1 cellular context compared by ENCODE assay signal in the genomic region with DNA sequence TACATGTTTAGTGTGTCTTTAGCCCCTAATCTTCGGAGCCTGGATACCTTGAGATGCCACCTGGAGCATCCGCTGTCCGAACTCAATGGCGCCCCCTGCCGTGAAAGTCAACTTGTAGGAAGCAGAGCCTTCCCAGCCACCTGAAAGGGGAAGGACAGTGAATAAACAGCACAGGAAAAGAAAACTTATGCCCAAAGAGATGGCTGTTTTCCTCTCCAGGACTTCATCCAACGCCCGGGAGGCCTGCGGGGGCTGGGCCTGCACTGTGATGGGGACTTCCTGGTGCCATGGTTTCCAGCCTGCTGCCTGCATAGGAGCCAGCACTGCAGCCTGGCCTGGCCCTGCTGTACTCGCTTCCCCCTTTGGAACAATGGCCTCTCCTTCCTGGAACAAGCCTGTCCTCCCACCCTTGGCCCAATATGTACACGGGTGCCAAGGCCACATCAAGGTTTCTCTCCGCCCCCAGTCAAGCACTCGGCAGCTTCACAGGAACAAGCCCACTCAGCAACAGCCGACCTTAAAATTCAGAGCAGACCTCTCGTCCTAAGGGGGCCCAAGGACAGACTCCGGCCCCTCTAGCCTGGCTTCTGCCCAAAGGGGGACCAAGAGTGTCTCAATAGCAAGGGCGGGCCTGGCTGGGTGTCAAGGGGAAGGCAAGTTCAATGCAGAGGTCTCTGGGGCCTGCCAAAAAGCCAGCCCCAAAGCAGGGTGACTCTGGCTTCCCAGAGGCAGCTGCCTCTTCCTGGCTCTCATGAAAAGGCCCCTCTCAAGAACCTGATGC.
TF ChIP-seq lines count a peak whose summit lies in the region.

No MANE protein-coding gene starts in this region.

TF ChIP-seq in HepG2, 621 proteins besides CTCF, POLR2A, EP300 and RAD21 (continued from another document):
- TF ChIP-seq, protein P1, sequence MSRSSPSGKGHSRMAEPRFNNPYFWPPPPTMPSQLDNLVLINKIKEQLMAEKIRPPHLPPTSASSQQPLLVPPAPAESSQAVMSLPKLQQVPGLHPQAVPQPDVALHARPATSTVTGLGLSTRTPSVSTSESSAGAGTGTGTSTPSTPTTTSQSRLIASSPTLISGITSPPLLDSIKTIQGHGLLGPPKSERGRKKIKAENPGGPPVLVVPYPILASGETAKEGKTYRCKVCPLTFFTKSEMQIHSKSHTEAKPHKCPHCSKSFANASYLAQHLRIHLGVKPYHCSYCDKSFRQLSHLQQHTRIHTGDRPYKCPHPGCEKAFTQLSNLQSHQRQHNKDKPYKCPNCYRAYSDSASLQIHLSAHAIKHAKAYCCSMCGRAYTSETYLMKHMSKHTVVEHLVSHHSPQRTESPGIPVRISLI (CRISPR knock-in tag; IDR thresholded peaks at IDR 0.05; ENCODE audit: borderline replicate concordance) = peak; percentile 46; the same call in 1 of the 2 replicates
- TF ChIP-seq ZNF34 (CRISPR knock-in tag; IDR thresholded peaks at IDR 0.05; ENCODE audit: borderline replicate concordance) (peak; percentile 48; the same call in 1 of the 2 replicates), THAP11 (CRISPR knock-in tag; IDR thresholded peaks at IDR 0.05) (peak; percentile 16; the same call in 1 of the 2 replicates), ZNF772 (CRISPR knock-in tag; IDR thresholded peaks at IDR 0.05) (no peak), ELF3 (CRISPR knock-in tag; IDR thresholded peaks at IDR 0.05) (peak; percentile 47; the same call in 1 of the 2 replicates), ZNF441 (CRISPR knock-in tag; IDR thresholded peaks at IDR 0.05; ENCODE audit: borderline replicate concordance) (peak; percentile 29; the same call in 1 of the 2 replicates), SOX13 (IDR thresholded peaks at IDR 0.05) (0 out of 2 replicates have a peak, but pooled peaks have one; percentile 18), SOX13 (CRISPR knock-in tag; conservative IDR thresholded peaks at IDR 0.05 in 1 of 2, IDR thresholded peaks at IDR 0.05 in 1 of 2) (peak in 1 of 2 experiments; percentile 77; a peak in 2 of 4 replicates), RCOR2 (CRISPR knock-in tag; IDR thresholded peaks at IDR 0.05) (peak; percentile 32; the same call in 1 of the 2 replicates), PCBP2 (optimal IDR thresholded peaks at IDR 0.05; ENCODE audit: low read depth, low read length, poor library complexity, severe bottlenecking) (no peak), ZNF451 (CRISPR knock-in tag; IDR thresholded peaks at IDR 0.05) (peak; percentile 31; the same call in 1 of the 2 replicates)
- TF ChIP-seq, protein P2, sequence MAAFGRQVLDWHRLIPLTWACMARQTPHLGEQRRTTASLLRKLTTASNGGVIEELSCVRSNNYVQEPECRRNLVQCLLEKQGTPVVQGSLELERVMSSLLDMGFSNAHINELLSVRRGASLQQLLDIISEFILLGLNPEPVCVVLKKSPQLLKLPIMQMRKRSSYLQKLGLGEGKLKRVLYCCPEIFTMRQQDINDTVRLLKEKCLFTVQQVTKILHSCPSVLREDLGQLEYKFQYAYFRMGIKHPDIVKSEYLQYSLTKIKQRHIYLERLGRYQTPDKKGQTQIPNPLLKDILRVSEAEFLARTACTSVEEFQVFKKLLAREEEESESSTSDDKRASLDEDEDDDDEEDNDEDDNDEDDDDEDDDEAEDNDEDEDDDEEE (CRISPR knock-in tag; IDR thresholded peaks at IDR 0.05) = 0 out of 2 replicates have a peak, but pooled peaks have one; percentile 20
- TF ChIP-seq, protein P3, sequence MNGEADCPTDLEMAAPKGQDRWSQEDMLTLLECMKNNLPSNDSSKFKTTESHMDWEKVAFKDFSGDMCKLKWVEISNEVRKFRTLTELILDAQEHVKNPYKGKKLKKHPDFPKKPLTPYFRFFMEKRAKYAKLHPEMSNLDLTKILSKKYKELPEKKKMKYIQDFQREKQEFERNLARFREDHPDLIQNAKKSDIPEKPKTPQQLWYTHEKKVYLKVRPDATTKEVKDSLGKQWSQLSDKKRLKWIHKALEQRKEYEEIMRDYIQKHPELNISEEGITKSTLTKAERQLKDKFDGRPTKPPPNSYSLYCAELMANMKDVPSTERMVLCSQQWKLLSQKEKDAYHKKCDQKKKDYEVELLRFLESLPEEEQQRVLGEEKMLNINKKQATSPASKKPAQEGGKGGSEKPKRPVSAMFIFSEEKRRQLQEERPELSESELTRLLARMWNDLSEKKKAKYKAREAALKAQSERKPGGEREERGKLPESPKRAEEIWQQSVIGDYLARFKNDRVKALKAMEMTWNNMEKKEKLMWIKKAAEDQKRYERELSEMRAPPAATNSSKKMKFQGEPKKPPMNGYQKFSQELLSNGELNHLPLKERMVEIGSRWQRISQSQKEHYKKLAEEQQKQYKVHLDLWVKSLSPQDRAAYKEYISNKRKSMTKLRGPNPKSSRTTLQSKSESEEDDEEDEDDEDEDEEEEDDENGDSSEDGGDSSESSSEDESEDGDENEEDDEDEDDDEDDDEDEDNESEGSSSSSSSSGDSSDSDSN (CRISPR knock-in tag; IDR thresholded peaks at IDR 0.05) = no peak
- TF ChIP-seq, protein P4, sequence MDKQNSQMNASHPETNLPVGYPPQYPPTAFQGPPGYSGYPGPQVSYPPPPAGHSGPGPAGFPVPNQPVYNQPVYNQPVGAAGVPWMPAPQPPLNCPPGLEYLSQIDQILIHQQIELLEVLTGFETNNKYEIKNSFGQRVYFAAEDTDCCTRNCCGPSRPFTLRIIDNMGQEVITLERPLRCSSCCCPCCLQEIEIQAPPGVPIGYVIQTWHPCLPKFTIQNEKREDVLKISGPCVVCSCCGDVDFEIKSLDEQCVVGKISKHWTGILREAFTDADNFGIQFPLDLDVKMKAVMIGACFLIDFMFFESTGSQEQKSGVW (CRISPR knock-in tag; IDR thresholded peaks at IDR 0.05; ENCODE audit: borderline replicate concordance) = no peak
